Comparison of ENCODE assay signal across 20 cellular contexts in genomic region chr7:5232485-5232837, GRCh38. TPM values are rescaled to one million over a fixed set of nuclear protein-coding genes. Genes with fewer than 3 reads are reported as not detected.
A peak's percentile ranks its signal among the peaks of the same experiment; 100 is the strongest.
DNase-seq lines count a peak whose midpoint lies in the region; ATAC-seq, FAIRE-seq and TF ChIP-seq lines count a peak whose summit lies in the region.
"Had no signal": no experiment of that assay in that cellular context is flagged by ENCODE, and none has a peak within 500 bp of the region (broad histone marks: within the 10 kb centered on the region; RNA-seq: fewer than 3 reads in every experiment).

No MANE protein-coding gene starts in this region.

- peak overlapping the region; percentile 39 for H3K9ac ChIP-seq in BLaER1
- H3K9ac ChIP-seq in OCI-LY1 (ENCODE audit: low read length): peak overlapping the region; percentile 48; the same call in 1 of the 2 replicates
- H3K9ac ChIP-seq in mucosa of rectum (ENCODE audit: low read depth in 1 of 2, low read length in 2 of 2): no peak overlapping the region
- no peak overlapping the region for H3K9ac ChIP-seq in mesendoderm (ENCODE audit: low read length)

- no peaks in the 10 kb centered on the region for H3K79me1 ChIP-seq in mesendoderm (ENCODE audit: low read length)

- ATAC-seq in HG02840 (IDR thresholded peaks at IDR 0.05; ENCODE audit: low FRiP score, unreplicated experiment): no peak

- H4K8ac ChIP-seq in mesendoderm (ENCODE audit: low read depth, low read length): no peak overlapping the region

- peak overlapping the region; percentile 80 for H3K27ac ChIP-seq in BLaER1
- H3K27ac ChIP-seq in OCI-LY1 (ENCODE audit: low read depth, low read length, poor library complexity, severe bottlenecking): peak overlapping the region; percentile 94
- H3K27ac ChIP-seq in mucosa of rectum (ENCODE audit: low read depth in 2 of 2, low read length in 2 of 2): peak overlapping the region; percentile 24 to 29
- no peak overlapping the region for H3K27ac ChIP-seq in mesendoderm (ENCODE audit: low read depth, low read length)
- H3K27ac ChIP-seq: ascending aorta, tibial artery, VCaP had no signal

- peak; percentile 43; the same call in 1 of the 2 replicates for TF ChIP-seq POLR2A in GM12891 (IDR thresholded peaks at IDR 0.05; ENCODE audit: low read depth, low read length)

- no peak overlapping the region for H2BK120ac ChIP-seq in mesendoderm (ENCODE audit: low read depth, low read length)

- H3K4ac ChIP-seq in mesendoderm (ENCODE audit: low read depth, low read length): no peak overlapping the region

- H2BK15ac ChIP-seq in mesendoderm (replicated peaks; ENCODE audit: low read depth): no peak overlapping the region

- H3K27me3 Mint-ChIP-seq in progenitor cell of endocrine pancreas: no peaks in the 10 kb centered on the region
- H3K27me3 Mint-ChIP-seq: activated CD4-positive, alpha-beta memory T cell treated with anti-CD3 and anti-CD28 coated beads, Interleukin-2, amount 10 ng/mL, durations not matched to agents 7 days and 5 days had no signal

- H3K9me2 ChIP-seq in OCI-LY1 (ENCODE audit: low read depth, low read length): no peaks in the 10 kb centered on the region

- no peaks in the 10 kb centered on the region for H3K9me3 Mint-ChIP-seq in progenitor cell of endocrine pancreas (ENCODE audit: low read depth)
- H3K9me3 Mint-ChIP-seq: activated CD4-positive, alpha-beta memory T cell treated with anti-CD3 and anti-CD28 coated beads, Interleukin-2, amount 10 ng/mL, durations not matched to agents 7 days and 5 days; activated naive CD4-positive, alpha-beta T cell treated with anti-CD3 and anti-CD28 coated beads for 36 hours had no signal

- no peak overlapping the region for H4K5ac ChIP-seq in mesendoderm (ENCODE audit: low read length)

- no CpG with 5 or more reads among the region's 13 CpGs for WGBS in mesendoderm (ENCODE audit: extremely low coverage, insufficient coverage, low lambda C conversion rate)

- no peak overlapping the region for H2AK5ac ChIP-seq in mesendoderm (ENCODE audit: low read length)

- H3K4me2 ChIP-seq in BLaER1: peak overlapping the region; percentile 92
- peak overlapping the region; percentile 57 for H3K4me2 ChIP-seq in OCI-LY1 (ENCODE audit: low read length)
- H3K4me2 ChIP-seq in mesendoderm (ENCODE audit: low read length): no peak overlapping the region

- H3F3A ChIP-seq in OCI-LY1 (ENCODE audit: insufficient read depth, low read length): no peaks in the 10 kb centered on the region

- H3K27me3 ChIP-seq in BLaER1: 0 out of 2 replicates have a peak, but pooled peaks cover 4% of the 10 kb centered on the region
- H3K27me3 ChIP-seq in OCI-LY1 (ENCODE audit: insufficient read depth, low read length): no peaks in the 10 kb centered on the region
- no peaks in the 10 kb centered on the region for H3K27me3 ChIP-seq in mucosa of rectum (ENCODE audit: control insufficient read depth in 2 of 2, insufficient read depth in 2 of 2, low read length in 2 of 2)
- no peaks in the 10 kb centered on the region for H3K27me3 ChIP-seq in mesendoderm (ENCODE audit: insufficient read depth, low read length, poor library complexity)
- H3K27me3 ChIP-seq: ascending aorta, tibial artery had no signal

- H3K4me3 ChIP-seq in BLaER1: peak overlapping the region; percentile 53
- H3K4me3 ChIP-seq in OCI-LY1 (ENCODE audit: low read depth, low read length, poor library complexity, severe bottlenecking): peak overlapping the region; percentile 45
- H3K4me3 ChIP-seq in mucosa of rectum (ENCODE audit: low read length in 2 of 2): peak overlapping the region in 1 of 2 donors; percentile 9
- H3K4me3 ChIP-seq in mesendoderm (ENCODE audit: low read length): no peak overlapping the region
- H3K4me3 ChIP-seq: ascending aorta, tibial artery had no signal

- no peak overlapping the region for H3K23ac ChIP-seq in mesendoderm (ENCODE audit: low read length)

- peaks cover 25% of the 10 kb centered on the region for H3K36me3 ChIP-seq in BLaER1
- peaks cover 42% of the 10 kb centered on the region for H3K36me3 ChIP-seq in OCI-LY1 (ENCODE audit: insufficient read depth, low read length)
- H3K36me3 ChIP-seq in mucosa of rectum (ENCODE audit: control insufficient read depth in 2 of 2, insufficient read depth in 2 of 2, low read length in 2 of 2): peaks cover 37 to 46% of the 10 kb centered on the region in 2 donors
- H3K36me3 ChIP-seq in mesendoderm (ENCODE audit: control insufficient read depth, insufficient read depth, low read length): peaks cover 8% of the 10 kb centered on the region

- H3K36me3 Mint-ChIP-seq in progenitor cell of endocrine pancreas (ENCODE audit: insufficient read depth): peaks cover 32% of the 10 kb centered on the region

- H4K20me1 ChIP-seq in BLaER1 (peaks cover 50% of the 10 kb centered on the region), OCI-LY1 (ENCODE audit: insufficient read depth, low read length) (no peaks in the 10 kb centered on the region)

- no peak overlapping the region for H3K27ac Mint-ChIP-seq in progenitor cell of endocrine pancreas
- H3K27ac Mint-ChIP-seq: activated CD4-positive, alpha-beta memory T cell treated with anti-CD3 and anti-CD28 coated beads, Interleukin-2, amount 10 ng/mL, durations not matched to agents 7 days and 5 days; activated naive CD4-positive, alpha-beta T cell treated with anti-CD3 and anti-CD28 coated beads for 36 hours had no signal

- DNase-seq in GM12891 (ENCODE audit: insufficient read length, low spot score): no peak
- no peak for DNase-seq in stimulated activated naive CD4-positive, alpha-beta T cell (lab: John Stamatoyannopoulos, UW)
- no peak for DNase-seq in progenitor cell of endocrine pancreas (ENCODE audit: low spot score, unreplicated experiment)
- DNase-seq in mesendoderm: no peak
- DNase-seq: activated CD4-positive, alpha-beta memory T cell treated with anti-CD3 and anti-CD28 coated beads, Interleukin-2, amount 10 ng/mL, durations not matched to agents 7 days and 5 days; activated naive CD4-positive, alpha-beta T cell treated with anti-CD3 and anti-CD28 coated beads for 36 hours; activated T-cell treated with anti-CD3 and anti-CD28 coated beads, Interleukin-2, amount 50 U/mL, for 1 hour; midbrain; NCI-H187 treated with DMSO at 0.1 percent for 48 hours; NCI-H510A; SHP77; stimulated activated CD4-positive, alpha-beta T cell treated with anti-CD3 and anti-CD28 coated beads, Interleukin-12 subunit alpha, Interleukin-12 subunit beta, amount 100 ng/mL, for 4 hours; tibial artery had no signal

- no peak for FAIRE-seq in GM12891 (lab: Jason Lieb, UNC)
- FAIRE-seq: endometrium had no signal

- H3K9me3 ChIP-seq in BLaER1: no peaks in the 10 kb centered on the region
- H3K9me3 ChIP-seq in OCI-LY1 (ENCODE audit: low read length): no peaks in the 10 kb centered on the region
- H3K9me3 ChIP-seq in mucosa of rectum (ENCODE audit: control insufficient read depth in 2 of 2, low read length in 2 of 2): no peaks in the 10 kb centered on the region
- H3K9me3 ChIP-seq: ascending aorta, tibial artery had no signal

- peaks cover 11% of the 10 kb centered on the region for H3K4me1 Mint-ChIP-seq in progenitor cell of endocrine pancreas (ENCODE audit: low read depth)
- H3K4me1 Mint-ChIP-seq: activated CD4-positive, alpha-beta memory T cell treated with anti-CD3 and anti-CD28 coated beads, Interleukin-2, amount 10 ng/mL, durations not matched to agents 7 days and 5 days had no signal

- H3K4me1 ChIP-seq in BLaER1 (peaks cover 89% of the 10 kb centered on the region), OCI-LY1 (ENCODE audit: insufficient read depth, low read length, severe bottlenecking) (peaks cover 74% of the 10 kb centered on the region), mucosa of rectum (ENCODE audit: control insufficient read depth in 2 of 2, insufficient read depth in 2 of 2, low read length in 2 of 2) (peaks cover 4 to 7% of the 10 kb centered on the region in 2 donors), mesendoderm (ENCODE audit: control insufficient read depth, low read depth, low read length) (no peaks in the 10 kb centered on the region)
- H3K4me1 ChIP-seq: ascending aorta, tibial artery had no signal

- no peak overlapping the region for H2AFZ ChIP-seq in OCI-LY1 (ENCODE audit: low read length)

- no peak overlapping the region for H3K56ac ChIP-seq in mesendoderm (ENCODE audit: low read length)

- H3K79me2 ChIP-seq in OCI-LY1 (ENCODE audit: insufficient read depth, low read length): no peaks in the 10 kb centered on the region
- no peaks in the 10 kb centered on the region for H3K79me2 ChIP-seq in mesendoderm (ENCODE audit: control insufficient read depth, insufficient read depth, low read length)

- H2BK5ac ChIP-seq in mesendoderm (ENCODE audit: low read length): no peak overlapping the region

- no peak overlapping the region for H3K4me3 Mint-ChIP-seq in progenitor cell of endocrine pancreas (ENCODE audit: low read depth)
- H3K4me3 Mint-ChIP-seq: activated CD4-positive, alpha-beta memory T cell treated with anti-CD3 and anti-CD28 coated beads, Interleukin-2, amount 10 ng/mL, durations not matched to agents 7 days and 5 days; activated naive CD4-positive, alpha-beta T cell treated with anti-CD3 and anti-CD28 coated beads for 36 hours had no signal

- H3K18ac ChIP-seq in mesendoderm (ENCODE audit: low read length): no peak overlapping the region

- TF ChIP-seq CTCF in OCI-LY1 (IDR thresholded peaks at IDR 0.05; ENCODE audit: low read length): no peak
- no peak for TF ChIP-seq CTCF in progenitor cell of endocrine pancreas (IDR thresholded peaks at IDR 0.05; ENCODE audit: unreplicated experiment)

TF ChIP-seq in GM12891, 5 proteins besides CTCF, POLR2A, EP300 and RAD21:
- TF ChIP-seq PAX5 (IDR thresholded peaks at IDR 0.05; ENCODE audit: insufficient read depth, low read length, severe bottlenecking) (no peak), SPI1 (IDR thresholded peaks at IDR 0.05; ENCODE audit: low read depth, low read length) (0 out of 2 replicates have a peak, but pooled peaks have one; percentile 17), TAF1 (IDR thresholded peaks at IDR 0.05; ENCODE audit: low read depth, low read length) (no peak), POLR2AphosphoS5 (IDR thresholded peaks at IDR 0.05; ENCODE audit: low read depth, low read length) (peak; percentile 62; the same call in 1 of the 2 replicates), POU2F2 (IDR thresholded peaks at IDR 0.05; ENCODE audit: low read depth, low read length) (no peak; the same call in 1 of the 2 replicates)

RNA-seq across cellular contexts. Expression of gene WIPI2, which starts 42.4 kb away (rescaled TPM):
- polyA plus RNA-seq in GM12891 (2012; ENCODE audit: low read depth, missing spikeins): 43.0 TPM
- total RNA-seq in progenitor cell of endocrine pancreas: 87.4 and 91.9 TPM in 2 replicates
- 75.8 TPM for polyA plus RNA-seq in mesendoderm (2013, experiment 1 of 2)
- polyA plus RNA-seq in mesendoderm (2013, experiment 2 of 2): 79.9 TPM

RNA-seq across cellular contexts. Expression of gene SLC29A4, which starts 50.3 kb away (rescaled TPM):
- 1.6 TPM for polyA plus RNA-seq in GM12891 (2012; ENCODE audit: low read depth, missing spikeins)
- 108 and 120 TPM in 2 replicates for total RNA-seq in progenitor cell of endocrine pancreas
- polyA plus RNA-seq in mesendoderm (2013, experiment 1 of 2): 2.1 TPM
- polyA plus RNA-seq in mesendoderm (2013, experiment 2 of 2): 2.0 TPM

Comparison
In these comparisons a context has a peak if more than half of its experiments do, and no peak if none do; other contexts are left out.
1. H3K9ac ChIP-seq: peak in BLaER1 (single experiment) and OCI-LY1 (single experiment); none in mucosa of rectum (0 of 2) and mesendoderm (single experiment).